In the genomic region with DNA sequence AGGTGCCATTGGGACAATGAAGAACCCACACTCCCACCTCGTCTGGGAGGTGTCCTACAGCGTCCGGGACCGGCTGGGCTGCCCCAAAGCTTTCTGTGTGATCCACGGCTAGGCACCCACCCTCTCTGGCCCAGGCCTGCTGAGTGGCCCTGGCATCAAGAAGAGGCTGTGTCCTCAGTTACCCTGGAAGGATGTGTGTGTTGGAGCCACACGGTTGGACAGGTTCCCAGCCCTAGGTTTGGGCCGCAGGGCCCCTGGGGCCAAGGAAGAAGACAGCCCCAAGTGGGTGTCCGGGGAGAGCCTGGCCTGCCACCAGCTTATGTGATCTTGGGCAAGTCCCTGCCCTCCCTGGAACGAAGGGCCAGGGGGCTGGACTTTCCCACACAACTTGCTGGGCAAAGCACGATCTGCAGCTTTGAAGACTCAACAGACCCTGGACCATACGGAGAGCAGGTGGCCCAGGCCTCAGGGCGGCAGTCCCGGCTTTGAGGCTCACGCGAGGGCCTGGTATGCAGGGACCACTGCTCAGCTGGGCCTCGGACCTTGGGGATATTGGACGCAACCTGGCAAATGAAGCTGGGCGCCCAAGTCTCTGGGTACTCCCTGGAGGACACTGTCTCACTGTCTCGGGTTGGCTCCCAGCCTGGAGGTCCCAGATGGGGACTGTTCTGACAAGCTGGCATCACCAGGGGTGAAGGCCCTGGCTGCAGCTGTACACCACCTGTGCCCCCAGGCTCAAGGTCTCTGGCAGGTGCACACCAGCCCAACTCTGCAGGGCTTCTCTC, we compare ENCODE assay signal across 15 cellular contexts. TPM values are rescaled to one million over a fixed set of nuclear protein-coding genes. Genes with fewer than 3 reads are reported as not detected.
DNase-seq lines count a peak whose midpoint lies in the region; ATAC-seq and TF ChIP-seq lines count a peak whose summit lies in the region.
"Had no signal": no experiment of that assay in that cellular context is flagged by ENCODE, and none has a peak within 500 bp of the region (broad histone marks: within the 10 kb centered on the region; RNA-seq: fewer than 3 reads in every experiment).

No MANE protein-coding gene starts in this region.

- H3K4me3 ChIP-seq in gastroesophageal sphincter = peak overlapping the region in 1 of 2 donors; percentile 14
- H3K4me3 ChIP-seq in upper lobe of left lung = no peak overlapping the region
- H3K4me3 ChIP-seq: MG63 had no signal

- WGBS in gastroesophageal sphincter (ENCODE audit: low coverage in 1 of 2), 2 donors = 50% methylated on average over 1 of the region's 19 CpGs; no CpG with 5 or more reads in 1 of the 2 donors
- 85 to 88% methylated on average over 8 to 15 of the region's 19 CpGs for WGBS in upper lobe of left lung, 2 donors

- peaks cover 2% of the 10 kb centered on the region for H3K4me1 Mint-ChIP-seq in activated naive CD4-positive, alpha-beta T cell treated with anti-CD3 and anti-CD28 coated beads for 36 hours (ENCODE audit: low read depth)

- no peaks in the 10 kb centered on the region for H3K9me3 Mint-ChIP-seq in activated naive CD4-positive, alpha-beta T cell treated with anti-CD3 and anti-CD28 coated beads for 36 hours
- H3K9me3 Mint-ChIP-seq: activated CD8-positive, alpha-beta T cell treated with anti-CD3 and anti-CD28 coated beads for 36 hours had no signal

- POLR2A ChIA-PET in RWPE1 (lab: Yijun Ruan, JAX; ENCODE audit: low non-redundant PET) = no interaction called here

- ATAC-seq in gastroesophageal sphincter = peak; percentile 1
- ATAC-seq in upper lobe of left lung (ENCODE audit: low FRiP score in 2 of 2) = no peak
- ATAC-seq: activated CD8-positive, alpha-beta T cell treated with anti-CD3 and anti-CD28 coated beads for 36 hours had no signal

- intact Hi-C loops in activated naive CD4-positive, alpha-beta T cell treated with anti-CD3 and anti-CD28 coated beads for 36 hours (cut with micrococcal nuclease) = no loop called here

- H3K4me1 ChIP-seq in gastroesophageal sphincter (peaks cover 0 to 92% (median 36%) of the 10 kb centered on the region in 3 donors), upper lobe of left lung (peaks cover 72 to 96% (median 89%) of the 10 kb centered on the region in 4 donors)
- H3K4me1 ChIP-seq: Caco-2 had no signal

- TF ChIP-seq EP300 in gastroesophageal sphincter (IDR thresholded peaks at IDR 0.05) (no peak), upper lobe of left lung (IDR thresholded peaks at IDR 0.05) (no peak)

- peaks cover 4% of the 10 kb centered on the region for H3K36me3 Mint-ChIP-seq in activated naive CD4-positive, alpha-beta T cell treated with anti-CD3 and anti-CD28 coated beads for 36 hours (ENCODE audit: low read depth)
- H3K36me3 Mint-ChIP-seq: activated naive CD8-positive, alpha-beta T cell had no signal

- H3K27ac ChIP-seq in RWPE1 (peak overlapping the region; percentile 71), gastroesophageal sphincter (peak overlapping the region in 3 of 4 donors; percentile 71 to 80 (median 75)), upper lobe of left lung (peak overlapping the region; percentile 69 to 91 (median 87))

- TF ChIP-seq POLR2A in gastroesophageal sphincter (IDR thresholded peaks at IDR 0.05) = no peak
- no peak for TF ChIP-seq POLR2A in upper lobe of left lung (IDR thresholded peaks at IDR 0.05)

- H3K27me3 ChIP-seq in gastroesophageal sphincter (peaks cover 24% of the 10 kb centered on the region), upper lobe of left lung (no peaks in the 10 kb centered on the region)
- H3K27me3 ChIP-seq: MG63 had no signal

- CTCF ChIA-PET in RWPE1 (lab: Yijun Ruan, JAX) = interaction anchor here (0.8 to 1.5 kb wide), 3 partner anchors 29 to 85 kb away, joined by 3 to 6 read pairs (median 4); no protein-coding TSS in a partner anchor
- CTCF ChIA-PET in activated naive CD4-positive, alpha-beta T cell treated with anti-CD3 and anti-CD28 coated beads for 36 hours (lab: Charles Lee) = no interaction called here

- H3K36me3 ChIP-seq in gastroesophageal sphincter = peaks cover 0 to 53% of the 10 kb centered on the region in 2 donors
- H3K36me3 ChIP-seq in upper lobe of left lung = peaks cover 11 to 58% (median 35%) of the 10 kb centered on the region in 4 donors
- H3K36me3 ChIP-seq: MG63 had no signal

- peaks cover 3% of the 10 kb centered on the region for H3K27me3 Mint-ChIP-seq in activated naive CD4-positive, alpha-beta T cell treated with anti-CD3 and anti-CD28 coated beads for 36 hours (ENCODE audit: low read depth)
- H3K27me3 Mint-ChIP-seq: activated CD8-positive, alpha-beta T cell treated with anti-CD3 and anti-CD28 coated beads for 36 hours; activated naive CD8-positive, alpha-beta T cell had no signal

- no peak for DNase-seq in RWPE1 (ENCODE audit: low spot score)
- peak; percentile 31 for DNase-seq in occipital lobe (lab: John Stamatoyannopoulos, UW)
- peak in 1 of 2 donors; percentile 64 for DNase-seq in upper lobe of left lung
- no peak for DNase-seq in HT-29 (ENCODE audit: low spot score)
- no peak for DNase-seq in NOMO-1 (lab: John Stamatoyannopoulos, UW; ENCODE audit: unreplicated experiment in 2 of 2)
- no peak for DNase-seq in activated naive CD4-positive, alpha-beta T cell treated with anti-CD3 and anti-CD28 coated beads for 36 hours
- DNase-seq: activated CD8-positive, alpha-beta T cell treated with anti-CD3 and anti-CD28 coated beads for 36 hours; Caco-2; MG63; NCI-H345; stimulated activated CD4-positive, alpha-beta T cell treated with anti-CD3 and anti-CD28 coated beads, Interleukin-4, amount 100 ng/mL, for 1 hour; stimulated activated naive CD4-positive, alpha-beta T cell had no signal

- H3K4me3 Mint-ChIP-seq in activated naive CD4-positive, alpha-beta T cell treated with anti-CD3 and anti-CD28 coated beads for 36 hours = no peak overlapping the region
- H3K4me3 Mint-ChIP-seq: activated CD8-positive, alpha-beta T cell treated with anti-CD3 and anti-CD28 coated beads for 36 hours; activated naive CD8-positive, alpha-beta T cell had no signal

- TF ChIP-seq CTCF in RWPE1 (conservative IDR thresholded peaks at IDR 0.05; ENCODE audit: low read depth) (no peak), gastroesophageal sphincter (IDR thresholded peaks at IDR 0.05) (no peak), upper lobe of left lung (IDR thresholded peaks at IDR 0.05) (no peak)

- no peaks in the 10 kb centered on the region for H3K9me3 ChIP-seq in gastroesophageal sphincter
- H3K9me3 ChIP-seq in upper lobe of left lung = no peaks in the 10 kb centered on the region
- H3K9me3 ChIP-seq: Caco-2, MG63 had no signal

- H3K27ac Mint-ChIP-seq in activated naive CD4-positive, alpha-beta T cell treated with anti-CD3 and anti-CD28 coated beads for 36 hours = no peak overlapping the region
- H3K27ac Mint-ChIP-seq: activated CD8-positive, alpha-beta T cell treated with anti-CD3 and anti-CD28 coated beads for 36 hours had no signal

RNA-seq across cellular contexts. Expression of a gene that starts 17.5 kb away (rescaled TPM):
- total RNA-seq in gastroesophageal sphincter (10 to 100 TPM; 19.1 to 46.4 (median 40.9) TPM), occipital lobe (28.5 TPM), upper lobe of left lung (100 to 1,000 TPM in 1 of 6 donors, 10 to 100 TPM in 5; 45.2 to 151 (median 57.3) TPM)
- total RNA-seq in HT-29 (2014; rRNA removed; shearing (Covaris generic)) = 136 and 177 TPM in 2 replicates
- 10 to 100 TPM; 73.7 to 80.7 TPM for total RNA-seq in activated naive CD4-positive, alpha-beta T cell treated with anti-CD3 and anti-CD28 coated beads for 36 hours

RNA-seq across cellular contexts. Expression of a gene that starts 22.7 kb away (rescaled TPM):
- total RNA-seq in gastroesophageal sphincter (1 to 10 TPM in 1 of 4 donors, under 1 TPM in 2, not detected in 1; 0.27 to 5.9 (median 0.47) TPM), occipital lobe (not detected), upper lobe of left lung (10 to 100 TPM in 3 of 6 donors, 1 to 10 TPM in 3; 3.8 to 18.7 (median 9.7) TPM)
- 4.8 and 7.0 TPM in 2 replicates for total RNA-seq in HT-29 (2014; rRNA removed; shearing (Covaris generic))
- not detected for total RNA-seq in activated naive CD4-positive, alpha-beta T cell treated with anti-CD3 and anti-CD28 coated beads for 36 hours
- total RNA-seq: activated CD8-positive, alpha-beta T cell treated with anti-CD3 and anti-CD28 coated beads for 36 hours; Caco-2; T-helper 2 cell treated with Interferon-gamma antibody and Interleukin-4, amounts not matched to agents 100 ng/mL and 5 ng/mL, for 36 hours had no signal

RNA-seq across cellular contexts. Expression of a gene that starts 39.0 kb away (rescaled TPM):
- total RNA-seq in gastroesophageal sphincter = 10 to 100 TPM; 10.4 to 17.4 (median 16.4) TPM
- 15.9 TPM for total RNA-seq in occipital lobe
- 10 to 100 TPM; 41.8 to 89.1 (median 55.2) TPM for total RNA-seq in upper lobe of left lung
- total RNA-seq in HT-29 (2014; rRNA removed; shearing (Covaris generic)) = 172 and 193 TPM in 2 replicates
- total RNA-seq in activated naive CD4-positive, alpha-beta T cell treated with anti-CD3 and anti-CD28 coated beads for 36 hours = 1 to 10 TPM in 1 of 2 experiments, under 1 TPM in 1; 0.45 to 1.1 TPM

RNA-seq across cellular contexts. Expression of a gene that starts 46.7 kb away (rescaled TPM):
- total RNA-seq in gastroesophageal sphincter (1 to 10 TPM; 2.0 to 5.2 (median 3.7) TPM), occipital lobe (3.7 TPM), upper lobe of left lung (1 to 10 TPM in 5 of 6 donors, under 1 TPM in 1; 0.49 to 7.3 (median 3.6) TPM)
- not detected in 2 replicates for total RNA-seq in HT-29 (2014; rRNA removed; shearing (Covaris generic))
- not detected for total RNA-seq in activated naive CD4-positive, alpha-beta T cell treated with anti-CD3 and anti-CD28 coated beads for 36 hours
- total RNA-seq: activated CD8-positive, alpha-beta T cell treated with anti-CD3 and anti-CD28 coated beads for 36 hours; T-helper 2 cell treated with Interferon-gamma antibody and Interleukin-4, amounts not matched to agents 100 ng/mL and 5 ng/mL, for 36 hours had no signal
